ENCODE assay signal across 8 cellular contexts in the genomic region with DNA sequence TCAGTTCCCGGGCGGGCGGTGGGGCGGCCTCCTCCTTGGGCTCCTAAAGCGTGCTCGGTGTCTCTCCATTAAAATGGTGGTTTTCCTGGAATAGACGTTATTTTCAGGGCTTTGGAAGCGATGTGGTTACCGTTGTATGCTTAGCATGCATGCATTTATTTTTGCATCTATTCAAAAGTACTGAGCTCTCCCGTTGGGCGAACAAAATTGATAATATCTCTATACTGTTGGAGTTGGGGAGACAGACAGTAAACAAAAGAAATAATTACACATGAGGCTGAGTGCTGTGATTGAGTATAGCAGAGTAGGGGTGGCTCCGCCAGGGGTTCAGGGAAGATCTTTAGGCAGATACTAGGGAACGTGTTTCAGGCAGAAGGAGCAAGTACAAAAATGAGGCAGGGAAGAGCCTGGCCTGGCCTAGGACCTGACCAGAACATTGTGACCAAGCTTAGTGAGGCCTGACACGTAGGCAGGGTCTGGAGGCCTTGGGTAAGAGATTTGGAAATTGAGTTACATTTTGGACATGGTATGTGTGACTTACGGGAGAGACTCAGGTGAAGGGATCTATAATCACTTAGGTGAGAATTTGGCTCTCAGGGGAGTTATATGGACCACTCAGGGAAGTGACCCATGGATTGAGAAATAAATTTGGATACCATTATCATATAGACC. TPM values are rescaled to one million over a fixed set of nuclear protein-coding genes. Genes with fewer than 3 reads are reported as not detected.
DNase-seq lines count a peak whose midpoint lies in the region; ATAC-seq and TF ChIP-seq lines count a peak whose summit lies in the region.

No MANE protein-coding gene starts in this region.

- CTCF ChIA-PET in HEK293T (lab: Yijun Ruan, JAX): interaction anchor here (1.6 kb wide), 1 partner anchor 9 kb away, joined by 5 read pairs; no protein-coding TSS in a partner anchor

- peak overlapping the region; percentile 57 to 73 (median 71) for H3K4me3 ChIP-seq in right lobe of liver

- H3K27ac Mint-ChIP-seq in CD14-positive monocyte: peak overlapping the region; percentile 34 to 96 (median 88)
- peak overlapping the region; percentile 93 for H3K27ac Mint-ChIP-seq in activated T-helper 1 cell treated with anti-CD3 and anti-CD28 coated beads, Interleukin-12 subunit alpha, Interleukin-12 subunit beta, Interleukin-2, Interleukin-4 antibody, amounts not matched to agents 30 ng/mL and 10 ng/mL and 1 ng/mL, durations not matched to agents 14 hours and 24 hours and 36 hours

- peak overlapping the region; percentile 86 to 93 for H3K4me3 Mint-ChIP-seq in CD14-positive monocyte
- H3K4me3 Mint-ChIP-seq in activated T-helper 1 cell treated with anti-CD3 and anti-CD28 coated beads, Interleukin-12 subunit alpha, Interleukin-12 subunit beta, Interleukin-2, Interleukin-4 antibody, amounts not matched to agents 30 ng/mL and 10 ng/mL and 1 ng/mL, durations not matched to agents 14 hours and 24 hours and 36 hours: peak overlapping the region; percentile 95

- no peak for TF ChIP-seq CTCF in CD14-positive monocyte (IDR thresholded peaks at IDR 0.05)
- no peak for TF ChIP-seq CTCF in right lobe of liver (IDR thresholded peaks at IDR 0.05)
- TF ChIP-seq CTCF in GM13977 (IDR thresholded peaks at IDR 0.05; ENCODE audit: extremely low read depth, insufficient read depth, missing control alignments): no peak

- no peaks in the 10 kb centered on the region for H3K9me3 ChIP-seq in right lobe of liver

- no peaks in the 10 kb centered on the region for H3K27me3 ChIP-seq in right lobe of liver

- peak overlapping the region in 1 of 3 donors; percentile 90 for H3K27ac ChIP-seq in right lobe of liver

- ATAC-seq in right lobe of liver (no peak), HG02623 (IDR thresholded peaks at IDR 0.05; ENCODE audit: unreplicated experiment) (no peak), sciatic nerve (no peak)

- 28% methylated on average over 10 of the region's 15 CpGs for WGBS in right lobe of liver (ENCODE audit: insufficient coverage, low coverage, low lambda C conversion rate, missing lambda C conversion rate)

- DNase-seq in CD14-positive monocyte (ENCODE audit: low spot score) (no peak), HEK293T (ENCODE audit: extremely low spot score) (no peak), right lobe of liver (no peak), GM13977 (ENCODE audit: low spot score) (no peak), AG08395 (ENCODE audit: low spot score) (no peak), sciatic nerve (ENCODE audit: low spot score) (no peak)
- DNase-seq in activated T-helper 1 cell treated with anti-CD3 and anti-CD28 coated beads, Interleukin-12 subunit alpha, Interleukin-12 subunit beta, Interleukin-2, Interleukin-4 antibody, amounts not matched to agents 30 ng/mL and 10 ng/mL and 1 ng/mL, durations not matched to agents 14 hours and 24 hours and 36 hours (ENCODE audit: low spot score): no peak

- in situ Hi-C loops in GM13977 (cut with MboI; ENCODE audit: low pct_unique_long_range_greater_than_20kb, low sequenced_read_pairs, unreplicated experiment): no loop called here

- H3K9me3 Mint-ChIP-seq in CD14-positive monocyte: no peaks in the 10 kb centered on the region
- H3K9me3 Mint-ChIP-seq in activated T-helper 1 cell treated with anti-CD3 and anti-CD28 coated beads, Interleukin-12 subunit alpha, Interleukin-12 subunit beta, Interleukin-2, Interleukin-4 antibody, amounts not matched to agents 30 ng/mL and 10 ng/mL and 1 ng/mL, durations not matched to agents 14 hours and 24 hours and 36 hours: no peaks in the 10 kb centered on the region

- intact Hi-C loops in CD14-positive monocyte (cut with micrococcal nuclease): loop anchor here in 1 of 2 donors (2.0 kb wide), 1 partner anchor 31 kb away; a partner anchor contains a TSS
- intact Hi-C loops in activated T-helper 1 cell treated with anti-CD3 and anti-CD28 coated beads, Interleukin-12 subunit alpha, Interleukin-12 subunit beta, Interleukin-2, Interleukin-4 antibody, amounts not matched to agents 30 ng/mL and 10 ng/mL and 1 ng/mL, durations not matched to agents 14 hours and 24 hours and 36 hours (cut with micrococcal nuclease): loop anchor here (1.0 to 5.0 kb wide), 5 partner anchors 15 to 302 kb away; a partner anchor contains a TSS
- intact Hi-C loops in right lobe of liver (cut with DNase I): no loop called here
- intact Hi-C loops in sciatic nerve (cut with DNase I): no loop called here

- TF ChIP-seq POLR2A in right lobe of liver (IDR thresholded peaks at IDR 0.05): no peak

- peaks cover 0 to 1% (median 0%) of the 10 kb centered on the region in 3 donors for H3K27me3 Mint-ChIP-seq in CD14-positive monocyte (ENCODE audit: low read depth in 3 of 3)
- H3K27me3 Mint-ChIP-seq in activated T-helper 1 cell treated with anti-CD3 and anti-CD28 coated beads, Interleukin-12 subunit alpha, Interleukin-12 subunit beta, Interleukin-2, Interleukin-4 antibody, amounts not matched to agents 30 ng/mL and 10 ng/mL and 1 ng/mL, durations not matched to agents 14 hours and 24 hours and 36 hours (ENCODE audit: insufficient read depth): no peaks in the 10 kb centered on the region

- H3K4me1 ChIP-seq in right lobe of liver: peaks cover 0 to 6% (median 2%) of the 10 kb centered on the region in 4 donors

- peaks cover 40% of the 10 kb centered on the region for H3K4me1 Mint-ChIP-seq in CD14-positive monocyte
- peaks cover 67% of the 10 kb centered on the region for H3K4me1 Mint-ChIP-seq in activated T-helper 1 cell treated with anti-CD3 and anti-CD28 coated beads, Interleukin-12 subunit alpha, Interleukin-12 subunit beta, Interleukin-2, Interleukin-4 antibody, amounts not matched to agents 30 ng/mL and 10 ng/mL and 1 ng/mL, durations not matched to agents 14 hours and 24 hours and 36 hours (ENCODE audit: low read depth)

- peaks cover 0 to 7% of the 10 kb centered on the region in 2 donors for H3K36me3 Mint-ChIP-seq in CD14-positive monocyte
- peaks cover 21% of the 10 kb centered on the region for H3K36me3 Mint-ChIP-seq in activated T-helper 1 cell treated with anti-CD3 and anti-CD28 coated beads, Interleukin-12 subunit alpha, Interleukin-12 subunit beta, Interleukin-2, Interleukin-4 antibody, amounts not matched to agents 30 ng/mL and 10 ng/mL and 1 ng/mL, durations not matched to agents 14 hours and 24 hours and 36 hours (ENCODE audit: low read depth)

- no peaks in the 10 kb centered on the region for H3K36me3 ChIP-seq in right lobe of liver

- POLR2A ChIA-PET in HEK293T (lab: Yijun Ruan, JAX): interaction anchor here (0.8 to 7.8 kb wide), 23 partner anchors 9 to 424 kb away, joined by 3 to 86 read pairs (median 4); a partner anchor contains a TSS

TF ChIP-seq in HEK293T, 16 proteins besides CTCF, POLR2A, EP300 and RAD21:
- TF ChIP-seq LEF1 (IDR thresholded peaks at IDR 0.05; ENCODE audit: borderline replicate concordance): no peak
- TF ChIP-seq L3MBTL2 (conservative IDR thresholded peaks at IDR 0.05): 0 out of 2 replicates have a peak, but pooled peaks have one; percentile 14

RNA-seq across cellular contexts. Expression of a gene that starts 0.7 kb away (rescaled TPM):
- under 1 TPM in 1 of 2 donors, not detected in 1; 0.19 TPM for polyA plus RNA-seq in CD14-positive monocyte
- total RNA-seq in activated T-helper 1 cell treated with anti-CD3 and anti-CD28 coated beads, Interleukin-12 subunit alpha, Interleukin-12 subunit beta, Interleukin-2, Interleukin-4 antibody, amounts not matched to agents 30 ng/mL and 10 ng/mL and 1 ng/mL, durations not matched to agents 14 hours and 24 hours and 36 hours: 64.7 and 69.7 TPM in 2 replicates
- 1 to 10 TPM in 2 of 6 experiments, under 1 TPM in 4; 0.24 to 1.6 (median 0.72) TPM for total RNA-seq in right lobe of liver
- 0.98 TPM for total RNA-seq in sciatic nerve

RNA-seq across cellular contexts. Expression of a gene that starts 11.1 kb away (rescaled TPM):
- under 1 TPM; 0.18 to 0.50 TPM for polyA plus RNA-seq in CD14-positive monocyte
- 52.1 and 54.5 TPM in 2 replicates for total RNA-seq in activated T-helper 1 cell treated with anti-CD3 and anti-CD28 coated beads, Interleukin-12 subunit alpha, Interleukin-12 subunit beta, Interleukin-2, Interleukin-4 antibody, amounts not matched to agents 30 ng/mL and 10 ng/mL and 1 ng/mL, durations not matched to agents 14 hours and 24 hours and 36 hours
- total RNA-seq in right lobe of liver: 1 to 10 TPM in 1 of 6 experiments, under 1 TPM in 5; 0.15 to 1.2 (median 0.24) TPM
- total RNA-seq in sciatic nerve: 2.8 TPM

RNA-seq across cellular contexts. Expression of a gene that starts 30.9 kb away (rescaled TPM):
- 10 to 100 TPM; 27.2 to 36.1 TPM for polyA plus RNA-seq in CD14-positive monocyte
- 192 and 196 TPM in 2 replicates for total RNA-seq in activated T-helper 1 cell treated with anti-CD3 and anti-CD28 coated beads, Interleukin-12 subunit alpha, Interleukin-12 subunit beta, Interleukin-2, Interleukin-4 antibody, amounts not matched to agents 30 ng/mL and 10 ng/mL and 1 ng/mL, durations not matched to agents 14 hours and 24 hours and 36 hours
- total RNA-seq in right lobe of liver (10 to 100 TPM; 43.6 to 52.5 (median 46.8) TPM), sciatic nerve (89.0 TPM)

Comparison
In these comparisons a context has a peak if more than half of its experiments do, and no peak if none do; other contexts are left out.
1. RNA of a gene that starts 0.7 kb away (total RNA-seq): 64.7 to 69.7 TPM in activated T-helper 1 cell treated with anti-CD3 and anti-CD28 coated beads, Interleukin-12 subunit alpha, Interleukin-12 subunit beta, Interleukin-2, Interleukin-4 antibody, amounts not matched to agents 30 ng/mL and 10 ng/mL and 1 ng/mL, durations not matched to agents 14 hours and 24 hours and 36 hours; 0.98 TPM in sciatic nerve (single experiment) and 0.24 to 1.6 TPM in right lobe of liver; every median in the first group is over 10 times any median in the second.
2. RNA of a gene that starts 11.1 kb away (total RNA-seq): 52.1 to 54.5 TPM in activated T-helper 1 cell treated with anti-CD3 and anti-CD28 coated beads, Interleukin-12 subunit alpha, Interleukin-12 subunit beta, Interleukin-2, Interleukin-4 antibody, amounts not matched to agents 30 ng/mL and 10 ng/mL and 1 ng/mL, durations not matched to agents 14 hours and 24 hours and 36 hours; 2.8 TPM in sciatic nerve (single experiment) and 0.15 to 1.2 TPM in right lobe of liver; every median in the first group is over 10 times any median in the second.